ENCODE assay signal across 15 cellular contexts in genomic region chr2:217952409-217952808, GRCh38. TPM values are rescaled to one million over a fixed set of nuclear protein-coding genes. Genes with fewer than 3 reads are reported as not detected.
DNase-seq lines count a peak whose midpoint lies in the region; ATAC-seq and TF ChIP-seq lines count a peak whose summit lies in the region.
"Had no signal": no experiment of that assay in that cellular context is flagged by ENCODE, and none has a peak within 500 bp of the region (broad histone marks: within the 10 kb centered on the region; RNA-seq: fewer than 3 reads in every experiment).

No MANE protein-coding gene starts in this region.

- intact Hi-C loops in left ventricle myocardium inferior (cut with micrococcal nuclease) = loop anchor here (5.0 kb wide), 1 partner anchor 35 kb away; no protein-coding TSS in a partner anchor
- intact Hi-C loops in left ventricle myocardium superior (cut with micrococcal nuclease) = no loop called here
- intact Hi-C loops in spleen (cut with DNase I; ENCODE audit: low total_unique reads) = no loop called here
- intact Hi-C loops in aorta (cut with DNase I) = no loop called here

- H3K27me3 ChIP-seq in left ventricle myocardium inferior (ENCODE audit: low read depth) (no peaks in the 10 kb centered on the region), mucosa of rectum (ENCODE audit: control insufficient read depth in 2 of 2, insufficient read depth in 2 of 2, low read length in 2 of 2) (no peaks in the 10 kb centered on the region), spleen (replicated peaks in 1 of 7) (peaks cover 0 to 3% (median 0%) of the 10 kb centered on the region in 7 donors), aorta (ENCODE audit: control insufficient read depth in 1 of 2, insufficient read depth in 2 of 2, low read length in 1 of 2) (no peaks in the 10 kb centered on the region)

- H3K4me3 ChIP-seq in left ventricle myocardium inferior (no peak overlapping the region), mucosa of rectum (ENCODE audit: low read length in 2 of 2) (no peak overlapping the region), spleen (no peak overlapping the region), aorta (ENCODE audit: low read length in 2 of 2) (no peak overlapping the region)

- DNase-seq in left ventricle myocardium inferior (no peak), left ventricle myocardium superior (no peak), spleen (peak; percentile 68), aorta (no peak), NCI-H774 (lab: John Stamatoyannopoulos, UW) (no peak)
- DNase-seq: activated CD4-positive, CD25-positive, alpha-beta regulatory T cell treated with anti-CD3 and anti-CD28 coated beads, Interleukin-2, amount 50 U/mL, for 72 hours; caudate nucleus; erythroblast; naive B cell; NCI-H1105; SW 1271 had no signal

- ATAC-seq in left ventricle myocardium superior = no peak
- ATAC-seq in aorta (ENCODE audit: low FRiP score) = no peak
- no peak for ATAC-seq in HG03025 (IDR thresholded peaks at IDR 0.05; ENCODE audit: low FRiP score, unreplicated experiment)
- no peak for ATAC-seq in HG02571 (IDR thresholded peaks at IDR 0.05; ENCODE audit: unreplicated experiment)

- no peak for TF ChIP-seq POLR2A in spleen (IDR thresholded peaks at IDR 0.05)

- 87 to 98% (median 93%) methylated on average over 7 of the region's 7 CpGs for WGBS in spleen, 5 donors
- 96 to 99% methylated on average over 7 of the region's 7 CpGs for WGBS in aorta, 2 donors

- no peak overlapping the region for H3K9ac ChIP-seq in mucosa of rectum (ENCODE audit: low read depth in 1 of 2, low read length in 2 of 2)

- TF ChIP-seq CTCF in left ventricle myocardium inferior (IDR thresholded peaks at IDR 0.05; ENCODE audit: borderline replicate concordance) (no peak), spleen (IDR thresholded peaks at IDR 0.05 in 8 of 11, conservative IDR thresholded peaks at IDR 0.05 in 3 of 11) (no peak)

- no peaks in the 10 kb centered on the region for H3K9me3 ChIP-seq in left ventricle myocardium inferior (replicated peaks)
- no peaks in the 10 kb centered on the region for H3K9me3 ChIP-seq in mucosa of rectum (ENCODE audit: control insufficient read depth in 2 of 2, low read length in 2 of 2)
- H3K9me3 ChIP-seq in spleen = no peaks in the 10 kb centered on the region
- H3K9me3 ChIP-seq in aorta (ENCODE audit: control insufficient read depth, low read length) = no peaks in the 10 kb centered on the region

- H3K27ac ChIP-seq in left ventricle myocardium inferior (replicated peaks) = peak overlapping the region; percentile 91
- peak overlapping the region; percentile 46 to 48 for H3K27ac ChIP-seq in mucosa of rectum (ENCODE audit: low read depth in 2 of 2, low read length in 2 of 2)
- H3K27ac ChIP-seq in spleen = peak overlapping the region in 4 of 8 donors; percentile 66 to 73 (median 70)
- peak overlapping the region; percentile 66 to 79 for H3K27ac ChIP-seq in aorta (ENCODE audit: low read depth in 1 of 2, low read length in 2 of 2)
- H3K27ac ChIP-seq: C4-2B had no signal

- no peaks in the 10 kb centered on the region for H3K36me3 ChIP-seq in left ventricle myocardium inferior
- H3K36me3 ChIP-seq in mucosa of rectum (ENCODE audit: control insufficient read depth in 2 of 2, insufficient read depth in 2 of 2, low read length in 2 of 2) = no peaks in the 10 kb centered on the region
- no peaks in the 10 kb centered on the region for H3K36me3 ChIP-seq in spleen
- H3K36me3 ChIP-seq in aorta (ENCODE audit: control insufficient read depth in 1 of 2, insufficient read depth in 2 of 2, low read length in 1 of 2) = no peaks in the 10 kb centered on the region

- H3K4me1 ChIP-seq in left ventricle myocardium inferior (peaks cover 100% of the 10 kb centered on the region), mucosa of rectum (ENCODE audit: control insufficient read depth in 2 of 2, insufficient read depth in 2 of 2, low read length in 2 of 2) (peaks cover 2 to 11% of the 10 kb centered on the region in 2 donors), spleen (peaks cover 4 to 91% (median 35%) of the 10 kb centered on the region in 6 donors), aorta (ENCODE audit: control insufficient read depth in 1 of 2, insufficient read depth in 2 of 2, low read length in 2 of 2) (peaks cover 0 to 5% of the 10 kb centered on the region in 2 donors)

RNA-seq across cellular contexts. Expression of gene TNS1, which starts 50.4 kb away (rescaled TPM):
- total RNA-seq in left ventricle myocardium inferior = 828 TPM
- total RNA-seq in left ventricle myocardium superior = 783 TPM
- 100 to 1,000 TPM; 170 to 580 (median 273) TPM for total RNA-seq in spleen
- 10 to 100 TPM in 1 of 3 donors, 1 to 10 TPM in 2; 6.9 to 48.7 (median 8.6) TPM for polyA plus RNA-seq in spleen
- 1,000 to 10,000 TPM; 1,456 to 1,949 TPM for total RNA-seq in aorta
- polyA plus RNA-seq in aorta = 100 to 1,000 TPM; 303 to 404 TPM
